12 cellular contexts compared by ENCODE assay signal in genomic region chr11:96204721-96205459, GRCh38.
DNase-seq lines count a peak whose midpoint lies in the region; ATAC-seq lines count a peak whose summit lies in the region.
"Had no signal": no experiment of that assay in that cellular context is flagged by ENCODE, and none has a peak within 500 bp of the region (broad histone marks: within the 10 kb centered on the region; RNA-seq: fewer than 3 reads in every experiment).

No MANE protein-coding gene starts in this region.

- peaks cover 12% of the 10 kb centered on the region for H3K36me3 Mint-ChIP-seq in activated CD4-positive, alpha-beta T cell treated with anti-CD3 and anti-CD28 coated beads, Interleukin-2, amount 10 ng/mL, durations not matched to agents 24 days and 14 days (ENCODE audit: low read depth)
- H3K36me3 Mint-ChIP-seq in activated naive CD8-positive, alpha-beta T cell treated with anti-CD3 and anti-CD28 coated beads for 36 hours, result peaks cover 35% of the 10 kb centered on the region
- peaks cover 26% of the 10 kb centered on the region for H3K36me3 Mint-ChIP-seq in stimulated activated memory B cell treated with anti-CD40 and anti-IgM and Interleukin-4, amounts not matched to agents 10 μg/mL and 1 μg/mL and 100 μg/mL, for 72 hours
- peaks cover 10 to 14% of the 10 kb centered on the region in 2 donors for H3K36me3 Mint-ChIP-seq in stimulated activated naive B cell treated with anti-CD40 and anti-IgM and Interleukin-4, amounts not matched to agents 10 μg/mL and 1 μg/mL and 100 μg/mL, for 72 hours

- H3K4me3 Mint-ChIP-seq in activated CD4-positive, alpha-beta T cell treated with anti-CD3 and anti-CD28 coated beads, Interleukin-2, amount 10 ng/mL, durations not matched to agents 24 days and 14 days, result peak overlapping the region; percentile 43
- peak overlapping the region; percentile 7 for H3K4me3 Mint-ChIP-seq in activated naive CD8-positive, alpha-beta T cell treated with anti-CD3 and anti-CD28 coated beads for 36 hours
- H3K4me3 Mint-ChIP-seq in stimulated activated memory B cell treated with anti-CD40 and anti-IgM and Interleukin-4, amounts not matched to agents 10 μg/mL and 1 μg/mL and 100 μg/mL, for 72 hours, result no peak overlapping the region
- H3K4me3 Mint-ChIP-seq in stimulated activated naive B cell treated with anti-CD40 and anti-IgM and Interleukin-4, amounts not matched to agents 10 μg/mL and 1 μg/mL and 100 μg/mL, for 72 hours, result no peak overlapping the region
- H3K4me3 Mint-ChIP-seq: dendritic cell treated with granulocyte-macrophage colony-stimulating factor and Interleukin-4, amounts not matched to agents 40 ng/mL and 50 ng/mL, for 4 days had no signal

- H3K4me1 Mint-ChIP-seq in activated CD4-positive, alpha-beta T cell treated with anti-CD3 and anti-CD28 coated beads, Interleukin-2, amount 10 ng/mL, durations not matched to agents 24 days and 14 days, result peaks cover 65% of the 10 kb centered on the region
- peaks cover 82% of the 10 kb centered on the region for H3K4me1 Mint-ChIP-seq in activated naive CD8-positive, alpha-beta T cell treated with anti-CD3 and anti-CD28 coated beads for 36 hours
- H3K4me1 Mint-ChIP-seq in stimulated activated memory B cell treated with anti-CD40 and anti-IgM and Interleukin-4, amounts not matched to agents 10 μg/mL and 1 μg/mL and 100 μg/mL, for 72 hours, result peaks cover 37% of the 10 kb centered on the region
- H3K4me1 Mint-ChIP-seq in stimulated activated naive B cell treated with anti-CD40 and anti-IgM and Interleukin-4, amounts not matched to agents 10 μg/mL and 1 μg/mL and 100 μg/mL, for 72 hours, result peaks cover 36 to 61% of the 10 kb centered on the region in 2 donors

- no peaks in the 10 kb centered on the region for H3K9me3 Mint-ChIP-seq in activated CD4-positive, alpha-beta T cell treated with anti-CD3 and anti-CD28 coated beads, Interleukin-2, amount 10 ng/mL, durations not matched to agents 24 days and 14 days
- H3K9me3 Mint-ChIP-seq in activated naive CD8-positive, alpha-beta T cell treated with anti-CD3 and anti-CD28 coated beads for 36 hours, result peaks cover 6% of the 10 kb centered on the region
- no peaks in the 10 kb centered on the region for H3K9me3 Mint-ChIP-seq in stimulated activated memory B cell treated with anti-CD40 and anti-IgM and Interleukin-4, amounts not matched to agents 10 μg/mL and 1 μg/mL and 100 μg/mL, for 72 hours
- H3K9me3 Mint-ChIP-seq in stimulated activated naive B cell treated with anti-CD40 and anti-IgM and Interleukin-4, amounts not matched to agents 10 μg/mL and 1 μg/mL and 100 μg/mL, for 72 hours, result peaks cover 2 to 4% of the 10 kb centered on the region in 2 donors
- H3K9me3 Mint-ChIP-seq: dendritic cell treated with granulocyte-macrophage colony-stimulating factor and Interleukin-4, amounts not matched to agents 40 ng/mL and 50 ng/mL, for 4 days had no signal

- peak overlapping the region; percentile 93 for H3K27ac Mint-ChIP-seq in activated CD4-positive, alpha-beta T cell treated with anti-CD3 and anti-CD28 coated beads, Interleukin-2, amount 10 ng/mL, durations not matched to agents 24 days and 14 days
- peak overlapping the region; percentile 91 for H3K27ac Mint-ChIP-seq in activated naive CD8-positive, alpha-beta T cell treated with anti-CD3 and anti-CD28 coated beads for 36 hours
- peak overlapping the region; percentile 69 for H3K27ac Mint-ChIP-seq in stimulated activated memory B cell treated with anti-CD40 and anti-IgM and Interleukin-4, amounts not matched to agents 10 μg/mL and 1 μg/mL and 100 μg/mL, for 72 hours
- no peak overlapping the region for H3K27ac Mint-ChIP-seq in stimulated activated naive B cell treated with anti-CD40 and anti-IgM and Interleukin-4, amounts not matched to agents 10 μg/mL and 1 μg/mL and 100 μg/mL, for 72 hours
- H3K27ac Mint-ChIP-seq: dendritic cell treated with granulocyte-macrophage colony-stimulating factor and Interleukin-4, amounts not matched to agents 40 ng/mL and 50 ng/mL, for 4 days had no signal

- no peak for ATAC-seq in stimulated activated memory B cell treated with anti-CD40 and anti-IgM and Interleukin-4, amounts not matched to agents 10 μg/mL and 1 μg/mL and 100 μg/mL, for 72 hours
- ATAC-seq in stimulated activated naive B cell treated with anti-CD40 and anti-IgM and Interleukin-4, amounts not matched to agents 10 μg/mL and 1 μg/mL and 100 μg/mL, for 72 hours (replicated peaks), result no peak
- ATAC-seq in GM21723 (IDR thresholded peaks at IDR 0.05; ENCODE audit: unreplicated experiment), result no peak
- no peak for ATAC-seq in HG02973 (IDR thresholded peaks at IDR 0.05; ENCODE audit: unreplicated experiment)

- H3K27me3 Mint-ChIP-seq in activated CD4-positive, alpha-beta T cell treated with anti-CD3 and anti-CD28 coated beads, Interleukin-2, amount 10 ng/mL, durations not matched to agents 24 days and 14 days, result no peaks in the 10 kb centered on the region
- H3K27me3 Mint-ChIP-seq in activated naive CD8-positive, alpha-beta T cell treated with anti-CD3 and anti-CD28 coated beads for 36 hours, result no peaks in the 10 kb centered on the region
- no peaks in the 10 kb centered on the region for H3K27me3 Mint-ChIP-seq in stimulated activated memory B cell treated with anti-CD40 and anti-IgM and Interleukin-4, amounts not matched to agents 10 μg/mL and 1 μg/mL and 100 μg/mL, for 72 hours
- no peaks in the 10 kb centered on the region for H3K27me3 Mint-ChIP-seq in stimulated activated naive B cell treated with anti-CD40 and anti-IgM and Interleukin-4, amounts not matched to agents 10 μg/mL and 1 μg/mL and 100 μg/mL, for 72 hours

- intact Hi-C loops in activated CD4-positive, alpha-beta T cell treated with anti-CD3 and anti-CD28 coated beads, Interleukin-2, amount 10 ng/mL, durations not matched to agents 24 days and 14 days (cut with micrococcal nuclease), result loop anchor here (1.0 to 5.0 kb wide), 7 partner anchors 17 to 193 kb away; partner anchors contain the start of genes JRKL and MAML2

- DNase-seq in activated CD4-positive, alpha-beta T cell treated with anti-CD3 and anti-CD28 coated beads, Interleukin-2, amount 10 ng/mL, durations not matched to agents 24 days and 14 days, result peak; percentile 72
- DNase-seq in activated CD4-positive, alpha-beta T cell treated with anti-CD3 and anti-CD28 coated beads, Interleukin-2, amount 50 U/mL, for 1 hour, result no peak
- peak; percentile 37 for DNase-seq in NCI-H2227 treated with DMSO at 0.1 percent for 48 hours (lab: John Stamatoyannopoulos, UW)
- no peak for DNase-seq in activated naive CD8-positive, alpha-beta T cell treated with anti-CD3 and anti-CD28 coated beads for 36 hours
- no peak for DNase-seq in stimulated activated naive B cell treated with anti-CD40 and anti-IgM and Interleukin-4, amounts not matched to agents 10 μg/mL and 1 μg/mL and 100 μg/mL, for 72 hours
- DNase-seq: GOT3, kidney, NCI-H2081 treated with DMSO at 0.1 percent for 48 hours had no signal

Comparison
In these comparisons a context has a peak if more than half of its experiments do, and no peak if none do; other contexts are left out.
1. DNase-seq: peak in activated CD4-positive, alpha-beta T cell treated with anti-CD3 and anti-CD28 coated beads, Interleukin-2, amount 10 ng/mL, durations not matched to agents 24 days and 14 days (single experiment) and NCI-H2227 treated with DMSO at 0.1 percent for 48 hours (single experiment); none in activated CD4-positive, alpha-beta T cell treated with anti-CD3 and anti-CD28 coated beads, Interleukin-2, amount 50 U/mL, for 1 hour (single experiment), activated naive CD8-positive, alpha-beta T cell treated with anti-CD3 and anti-CD28 coated beads for 36 hours (single experiment) and stimulated activated naive B cell treated with anti-CD40 and anti-IgM and Interleukin-4, amounts not matched to agents 10 μg/mL and 1 μg/mL and 100 μg/mL, for 72 hours (single experiment).
2. H3K4me3 Mint-ChIP-seq: peak in activated CD4-positive, alpha-beta T cell treated with anti-CD3 and anti-CD28 coated beads, Interleukin-2, amount 10 ng/mL, durations not matched to agents 24 days and 14 days (single experiment) and activated naive CD8-positive, alpha-beta T cell treated with anti-CD3 and anti-CD28 coated beads for 36 hours (single experiment); none in stimulated activated memory B cell treated with anti-CD40 and anti-IgM and Interleukin-4, amounts not matched to agents 10 μg/mL and 1 μg/mL and 100 μg/mL, for 72 hours (single experiment) and stimulated activated naive B cell treated with anti-CD40 and anti-IgM and Interleukin-4, amounts not matched to agents 10 μg/mL and 1 μg/mL and 100 μg/mL, for 72 hours (0 of 2).